ENCODE assay signal across 29 cellular contexts in the genomic region with DNA sequence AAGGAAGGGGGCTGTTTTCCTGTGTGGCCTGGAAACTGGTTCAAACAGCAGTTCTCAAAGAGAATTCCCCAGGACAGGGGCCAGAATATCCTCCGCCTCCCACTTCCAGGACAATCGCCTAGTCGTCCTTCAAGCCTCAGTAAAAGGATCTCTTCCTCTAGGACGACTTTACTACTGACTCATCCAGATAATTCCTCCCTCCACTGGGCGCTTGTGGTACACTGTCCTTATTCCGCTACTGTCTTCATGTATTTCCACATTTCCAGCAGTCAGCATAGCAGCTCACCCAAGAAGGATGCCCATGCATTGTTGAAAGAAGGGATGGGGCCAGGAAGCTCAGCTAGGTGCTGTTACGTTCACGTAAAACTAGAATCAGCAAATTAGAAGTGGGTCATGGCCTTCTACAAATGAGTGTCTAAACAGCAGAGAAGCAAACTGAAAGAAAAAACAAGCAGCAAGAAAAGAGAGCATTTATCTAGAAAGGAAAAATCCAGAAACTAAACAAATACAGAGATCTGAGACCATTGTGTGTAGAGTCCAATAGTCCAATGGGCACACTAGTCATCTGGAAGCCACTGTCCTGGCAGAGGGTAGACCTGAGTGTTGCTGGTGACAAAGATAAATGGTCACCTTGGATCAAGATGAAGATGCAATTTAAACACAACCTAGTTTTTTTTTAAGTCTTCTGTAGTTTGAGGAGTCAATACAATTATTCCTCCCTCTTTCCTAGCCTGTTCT. TPM values are rescaled to one million over a fixed set of nuclear protein-coding genes. Genes with fewer than 3 reads are reported as not detected.
"Had no signal": no experiment of that assay in that cellular context is flagged by ENCODE, and none has a peak within 500 bp of the region (broad histone marks: within the 10 kb centered on the region; RNA-seq: fewer than 3 reads in every experiment).

No MANE protein-coding gene starts in this region.

- H3K9me3 ChIP-seq: gastrocnemius medialis, testis had no signal

- H3K27me3 ChIP-seq: esophagus squamous epithelium, neural progenitor cell, right atrium auricular region, sigmoid colon, testis, tibial artery had no signal

- H3K9ac ChIP-seq: neural progenitor cell, parathyroid adenoma had no signal

- H3K36me3 ChIP-seq: esophagus squamous epithelium, gastrocnemius medialis, neural progenitor cell, right atrium auricular region, sigmoid colon, spleen, tibial artery had no signal

- DNase-seq: cerebellar nuclear complex; cortex of kidney; effector memory CD8-positive, alpha-beta T cell; erythroblast; esophagus squamous epithelium; gastrocnemius medialis; head of caudate nucleus; islet precursor cell; kidney glomerular epithelial cell; left colon; mammary epithelial cell; mesendoderm; midbrain; naive thymus-derived CD4-positive, alpha-beta T cell; sigmoid colon; spleen; stimulated activated CD4-positive, alpha-beta T cell treated with anti-CD3 and anti-CD28 coated beads, Interleukin-4, amount 100 ng/mL, for 4 hours; stimulated activated naive CD8-positive, alpha-beta T cell treated with anti-CD3 and anti-CD28 coated beads, Interleukin-15, Interleukin-2, amounts not matched to agents 100 U/mL and 50 U/mL, for 24 hours; substantia nigra; testis; tibial artery had no signal

- H3K79me2 ChIP-seq: parathyroid adenoma had no signal

- H2AFZ ChIP-seq: neural progenitor cell, parathyroid adenoma had no signal

- H3K27ac ChIP-seq: esophagus squamous epithelium, gastrocnemius medialis, neural progenitor cell, parathyroid adenoma, right atrium auricular region, sigmoid colon, spleen, testis, tibial artery had no signal

- H3K4me2 ChIP-seq: neural progenitor cell had no signal

- H3K4me1 ChIP-seq: gastrocnemius medialis, neural progenitor cell, parathyroid adenoma, right atrium auricular region, sigmoid colon, tibial artery had no signal

- H3K4me3 ChIP-seq: esophagus squamous epithelium, gastrocnemius medialis, neural progenitor cell, right atrium auricular region, sigmoid colon, spleen, testis, tibial artery had no signal

RNA-seq across cellular contexts. Expression of a gene that starts 26.3 kb away (rescaled TPM):
- total RNA-seq: esophagus squamous epithelium; fibroblast of villous mesenchyme; glomerular endothelial cell; lower leg skin; mammary epithelial cell; naive thymus-derived CD4-positive, alpha-beta T cell; osteoblast; right atrium auricular region; sigmoid colon had no signal
- polyA plus RNA-seq: mammary epithelial cell; naive thymus-derived CD4-positive, alpha-beta T cell; urinary bladder had no signal
